In the genomic region with DNA sequence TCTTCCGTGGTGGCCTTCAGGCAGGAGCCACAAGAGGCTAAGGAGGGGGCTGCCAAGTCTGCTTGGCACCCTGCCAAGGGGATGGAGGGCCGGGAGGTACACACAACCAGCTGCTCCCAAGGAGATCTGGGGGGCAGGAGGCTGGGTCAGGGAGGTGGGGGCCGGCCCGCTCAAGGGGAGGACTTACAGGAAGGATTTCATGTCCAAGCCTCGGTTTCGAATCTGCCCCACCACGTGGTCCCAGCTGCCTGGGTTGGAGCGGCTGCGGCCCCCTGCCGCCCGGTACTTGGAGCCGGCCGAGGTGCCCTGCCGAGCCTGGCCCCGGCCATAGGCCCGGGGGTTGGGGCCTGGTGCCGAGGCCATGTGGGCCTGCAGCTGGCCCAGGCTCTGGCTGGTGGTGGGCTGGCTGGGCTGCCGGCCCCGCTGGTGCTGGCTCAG, we compare ENCODE assay signal across 1 cellular context.
TF ChIP-seq lines count a peak whose summit lies in the region.

No MANE protein-coding gene starts in this region.

TF ChIP-seq in K562, 482 proteins besides CTCF, POLR2A, EP300 and RAD21 (continued from another document):
- TF ChIP-seq NFIX (CRISPR knock-in tag; IDR thresholded peaks at IDR 0.05; ENCODE audit: low read depth), result peak; percentile 84
- TF ChIP-seq FOXM1 (IDR thresholded peaks at IDR 0.05; ENCODE audit: low read depth), result no peak
- no peak for TF ChIP-seq FOXM1 (CRISPR knock-in tag; IDR thresholded peaks at IDR 0.05; ENCODE audit: low read depth)
- TF ChIP-seq ZNF668 (CRISPR knock-in tag; IDR thresholded peaks at IDR 0.05), result no peak
- no peak for TF ChIP-seq SRSF7 (optimal IDR thresholded peaks at IDR 0.05; ENCODE audit: low read depth, low read length)
